Comparison of ENCODE assay signal across 29 cellular contexts in genomic region chr19:6453951-6454565, GRCh38. TPM values are rescaled to one million over a fixed set of nuclear protein-coding genes. Genes with fewer than 3 reads are reported as not detected.
"Had no signal": no experiment of that assay in that cellular context is flagged by ENCODE, and none has a peak within 500 bp of the region (broad histone marks: within the 10 kb centered on the region; RNA-seq: fewer than 3 reads in every experiment).

No MANE protein-coding gene starts in this region.

- H3K36me3 ChIP-seq: neutrophil, ovary had no signal

- H3K4me2 ChIP-seq: smooth muscle cell had no signal

- H3K27me3 ChIP-seq: ovary, right atrium auricular region, right lobe of liver, testis, thyroid gland, transverse colon had no signal

- H3K4me3 ChIP-seq: heart right ventricle, left lung, lower lobe of right lung, ovary, right atrium auricular region, right lobe of liver, smooth muscle cell, stomach, testis, thyroid gland, transverse colon, upper lobe of left lung had no signal

- H3K27ac ChIP-seq: heart right ventricle, left lung, lower lobe of right lung, neutrophil, ovary, right atrium auricular region, right lobe of liver, stomach, testis, thyroid gland, transverse colon, upper lobe of left lung had no signal

- DNase-seq: heart right ventricle; hippocampal formation; kidney; left colon; left lung; lower lobe of right lung; mammary epithelial cell; mesenchymal stem cell; naive thymus-derived CD8-positive, alpha-beta T cell; occipital lobe; ovary; right lobe of liver; stimulated activated CD4-positive, alpha-beta T cell treated with anti-CD3 and anti-CD28 coated beads, Interleukin-2, amount 100 ng/mL, for 24 hours; stimulated activated CD4-positive, alpha-beta T cell treated with anti-CD3 and anti-CD28 coated beads, Interleukin-4, amount 100 ng/mL, for 1 hour; stimulated activated naive B cell treated with anti-CD40 and anti-IgM and Interleukin-4, amounts not matched to agents 10 μg/mL and 1 μg/mL and 100 μg/mL, for 72 hours; stimulated activated naive CD8-positive, alpha-beta T cell treated with anti-CD3 and anti-CD28 coated beads, Interleukin-15, Interleukin-2, amounts not matched to agents 100 U/mL and 50 U/mL, for 24 hours; stomach; testis; thyroid gland; transverse colon had no signal

- H3K9me3 ChIP-seq: neutrophil, right lobe of liver, testis, thyroid gland, transverse colon had no signal

- ATAC-seq: heart right ventricle; left colon; left lung; lower lobe of right lung; naive thymus-derived CD8-positive, alpha-beta T cell; right lobe of liver; stimulated activated naive B cell treated with anti-CD40 and anti-IgM and Interleukin-4, amounts not matched to agents 10 μg/mL and 1 μg/mL and 100 μg/mL, for 72 hours; stimulated activated naive CD8-positive, alpha-beta T cell treated with anti-CD3 and anti-CD28 coated beads, Interleukin-15, Interleukin-2, amounts not matched to agents 100 U/mL and 50 U/mL, for 24 hours had no signal

- FAIRE-seq: islet of Langerhans, kidney had no signal

RNA-seq across cellular contexts. Expression of gene CRB3, which starts 10.0 kb away (rescaled TPM):
- total RNA-seq: heart right ventricle, neural crest cell, occipital lobe, skeletal muscle tissue had no signal

RNA-seq across cellular contexts. Expression of gene SLC25A41, which starts 20.5 kb away (rescaled TPM):
- total RNA-seq: lower lobe of right lung, mammary epithelial cell, right atrium auricular region, smooth muscle cell, urinary bladder had no signal

RNA-seq across cellular contexts. Expression of gene DENND1C, which starts 27.5 kb away (rescaled TPM):
- total RNA-seq: neural crest cell, occipital lobe, pulmonary artery endothelial cell, skeletal muscle tissue, smooth muscle cell had no signal
